In genomic region chr15:59168536-59168935, GRCh38 we compare ENCODE assay signal across 12 cellular contexts. TPM values are rescaled to one million over a fixed set of nuclear protein-coding genes. Genes with fewer than 3 reads are reported as not detected.
DNase-seq lines count a peak whose midpoint lies in the region; ATAC-seq and TF ChIP-seq lines count a peak whose summit lies in the region.
"Had no signal": no experiment of that assay in that cellular context is flagged by ENCODE, and none has a peak within 500 bp of the region (broad histone marks: within the 10 kb centered on the region; RNA-seq: fewer than 3 reads in every experiment).

No MANE protein-coding gene starts in this region.

- H3K4me1 ChIP-seq in adrenal gland (replicated peaks in 1 of 2), result peaks cover 16 to 22% of the 10 kb centered on the region in 2 donors
- peaks cover 47% of the 10 kb centered on the region for H3K4me1 ChIP-seq in foreskin keratinocyte
- H3K4me1 ChIP-seq in upper lobe of right lung, result peaks cover 15% of the 10 kb centered on the region

- H3K27ac ChIP-seq in adrenal gland (peak overlapping the region in 3 of 5 donors; percentile 78 to 80 (median 79)), foreskin keratinocyte (peak overlapping the region; percentile 4), upper lobe of right lung (peak overlapping the region; percentile 59)
- H3K27ac ChIP-seq: cardiac muscle cell, WERI-Rb-1 had no signal

- H3K9me3 ChIP-seq in adrenal gland (replicated peaks in 1 of 3) (no peaks in the 10 kb centered on the region), upper lobe of right lung (no peaks in the 10 kb centered on the region)
- H3K9me3 ChIP-seq: esophagus muscularis mucosa had no signal

- H3K27me3 ChIP-seq in adrenal gland (no peaks in the 10 kb centered on the region), foreskin keratinocyte (no peaks in the 10 kb centered on the region), upper lobe of right lung (no peaks in the 10 kb centered on the region)
- H3K27me3 ChIP-seq: cardiac muscle cell, esophagus muscularis mucosa had no signal

- DNase-seq in HT1080 (ENCODE audit: low read depth), result peak; percentile 83
- DNase-seq in adrenal gland, result peak in 5 of 7 donors; percentile 39 to 58 (median 51)
- DNase-seq in foreskin keratinocyte, result no peak
- peak; percentile 51 for DNase-seq in upper lobe of right lung
- no peak for DNase-seq in T-helper 1 cell
- DNase-seq: DMS 273 treated with DMSO at 0.1 percent for 48 hours, WERI-Rb-1 had no signal

- no peak for TF ChIP-seq CTCF in adrenal gland (IDR thresholded peaks at IDR 0.05)
- no peak for TF ChIP-seq CTCF in foreskin keratinocyte (conservative IDR thresholded peaks at IDR 0.05)
- no peak for TF ChIP-seq CTCF in upper lobe of right lung (IDR thresholded peaks at IDR 0.05)

- TF ChIP-seq POLR2A in adrenal gland (IDR thresholded peaks at IDR 0.05), result no peak

- 66 to 74% (median 69%) methylated on average over 7 of the region's 7 CpGs for WGBS in adrenal gland, 4 donors

- H3K4me3 ChIP-seq in adrenal gland (no peak overlapping the region), upper lobe of right lung (no peak overlapping the region)
- H3K4me3 ChIP-seq: cardiac muscle cell, esophagus muscularis mucosa had no signal

- intact Hi-C loops in adrenal gland (cut with DNase I) (no loop called here), upper lobe of right lung (cut with DNase I) (no loop called here)

- ATAC-seq in foreskin keratinocyte (no peak), upper lobe of right lung (peak; percentile 47), HG02973 (IDR thresholded peaks at IDR 0.05; ENCODE audit: unreplicated experiment) (no peak), GM18868 (IDR thresholded peaks at IDR 0.05; ENCODE audit: unreplicated experiment) (no peak)

- H3K36me3 ChIP-seq in adrenal gland (replicated peaks in 1 of 2) (no peaks in the 10 kb centered on the region), upper lobe of right lung (peaks cover 10% of the 10 kb centered on the region)
- H3K36me3 ChIP-seq: cardiac muscle cell, WERI-Rb-1 had no signal

RNA-seq across cellular contexts. Expression of gene LDHAL6B, which starts 38.1 kb away (rescaled TPM):
- total RNA-seq in HT1080 (2014; rRNA removed; shearing (Covaris generic)), result not detected in 2 replicates
- polyA plus RNA-seq in HT1080 (2015; cell fraction: cytosol; rRNA removed), result not detected in 2 replicates
- not detected in 2 replicates for polyA plus RNA-seq in HT1080 (2015; cell fraction: nucleus; rRNA removed)
- total RNA-seq in adrenal gland, result not detected
- not detected for polyA plus RNA-seq in adrenal gland
- not detected in 2 replicates for total RNA-seq in foreskin keratinocyte
- not detected in 2 replicates for polyA plus RNA-seq in foreskin keratinocyte
- not detected for total RNA-seq in upper lobe of right lung
- total RNA-seq: cardiac muscle cell, esophagus muscularis mucosa had no signal
- polyA plus RNA-seq: cardiac muscle cell, neural cell had no signal

Comparison
In these comparisons a context has a peak if more than half of its experiments do, and no peak if none do; other contexts are left out.
1. DNase-seq: peak in HT1080 (single experiment), adrenal gland (5 of 7) and upper lobe of right lung (single experiment); none in foreskin keratinocyte (0 of 2) and T-helper 1 cell (0 of 5).
2. H3K27ac ChIP-seq: peak in every context shown above with its lines; median percentile 79 in adrenal gland; 59 in upper lobe of right lung; 4 in foreskin keratinocyte.